Comparison of ENCODE assay signal across 17 cellular contexts in the genomic region with DNA sequence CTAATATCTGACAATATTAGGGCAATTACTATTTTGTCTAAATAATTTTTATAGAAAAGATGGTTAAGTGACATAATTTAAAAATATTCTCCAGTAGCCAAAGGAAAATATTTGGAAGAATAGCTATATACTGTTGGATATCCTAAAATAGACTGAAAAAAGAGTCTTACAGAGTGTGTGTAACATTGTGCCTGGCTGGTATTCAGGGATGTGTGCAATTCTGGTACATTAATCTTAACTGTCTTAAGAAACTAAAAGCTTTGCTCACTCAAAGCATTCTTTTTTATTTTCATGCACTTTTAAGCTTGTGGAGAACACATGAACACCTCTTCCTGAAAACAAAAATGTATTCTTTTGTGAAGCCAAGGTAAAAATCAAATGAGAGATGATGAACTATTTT. TPM values are rescaled to one million over a fixed set of nuclear protein-coding genes. Genes with fewer than 3 reads are reported as not detected.
DNase-seq lines count a peak whose midpoint lies in the region; ATAC-seq and TF ChIP-seq lines count a peak whose summit lies in the region.
"Had no signal": no experiment of that assay in that cellular context is flagged by ENCODE, and none has a peak within 500 bp of the region (broad histone marks: within the 10 kb centered on the region; RNA-seq: fewer than 3 reads in every experiment).

No MANE protein-coding gene starts in this region.

- no peaks in the 10 kb centered on the region for H3K36me3 Mint-ChIP-seq in endothelial cell (ENCODE audit: low read depth, unreplicated experiment)
- H3K36me3 Mint-ChIP-seq: naive thymus-derived CD4-positive, alpha-beta T cell had no signal

- no TSS peak for BruUV-seq in PC-9 (replicated peaks; lab: Mats Ljungman, UMichigan)

- no peaks in the 10 kb centered on the region for H3K27me3 Mint-ChIP-seq in endothelial cell (ENCODE audit: unreplicated experiment)
- H3K27me3 Mint-ChIP-seq: IgD-negative memory B cell had no signal

- no peak for ATAC-seq in GM19467 (IDR thresholded peaks at IDR 0.05; ENCODE audit: unreplicated experiment)
- ATAC-seq: activated CD8-positive, alpha-beta T cell treated with anti-CD3 and anti-CD28 coated beads, Interleukin-2, amount 10 ng/mL, durations not matched to agents 7 days and 5 days; naive thymus-derived CD4-positive, alpha-beta T cell had no signal

- peaks cover 20% of the 10 kb centered on the region for H3K4me1 Mint-ChIP-seq in endothelial cell (ENCODE audit: unreplicated experiment)
- H3K4me1 Mint-ChIP-seq: naive thymus-derived CD4-positive, alpha-beta T cell had no signal

- no peaks in the 10 kb centered on the region for H3K27me3 ChIP-seq in PC-9 (ENCODE audit: insufficient read depth, low read depth)
- no peaks in the 10 kb centered on the region for H3K27me3 ChIP-seq in mucosa of rectum (ENCODE audit: control insufficient read depth in 2 of 2, insufficient read depth in 2 of 2, low read length in 2 of 2)
- no peaks in the 10 kb centered on the region for H3K27me3 ChIP-seq in stomach
- H3K27me3 ChIP-seq: BE2C had no signal

- H3K4me2 ChIP-seq in PC-9, result no peak overlapping the region

- TF ChIP-seq POLR2A in stomach (IDR thresholded peaks at IDR 0.05), result no peak

- no peak overlapping the region for H2AFZ ChIP-seq in PC-9

- TF ChIP-seq CTCF in PC-9 (conservative IDR thresholded peaks at IDR 0.05) (no peak), endothelial cell (IDR thresholded peaks at IDR 0.05; ENCODE audit: unreplicated experiment) (no peak), stomach (IDR thresholded peaks at IDR 0.05) (no peak)

- H3K9me2 ChIP-seq in PC-9 (ENCODE audit: insufficient read depth), result no peaks in the 10 kb centered on the region; the same call in 1 of the 2 replicates

- H3K27ac ChIP-seq in PC-9, result peak overlapping the region; percentile 1; the same call in 1 of the 2 replicates
- peak overlapping the region; percentile 20 to 41 for H3K27ac ChIP-seq in mucosa of rectum (ENCODE audit: low read depth in 2 of 2, low read length in 2 of 2)
- H3K27ac ChIP-seq in stomach, result peak overlapping the region in 3 of 5 donors; percentile 31 to 54 (median 49)
- H3K27ac ChIP-seq in substantia nigra (ENCODE audit: low read depth, low read length, poor library complexity, severe bottlenecking), result no peak overlapping the region

- H3K4me3 ChIP-seq in PC-9, result no peak overlapping the region
- H3K4me3 ChIP-seq in mucosa of rectum (ENCODE audit: low read length in 2 of 2), result peak overlapping the region in 1 of 2 donors; percentile 1
- no peak overlapping the region for H3K4me3 ChIP-seq in stomach

- no peaks in the 10 kb centered on the region; the same call in none of the 2 replicates for H3F3A ChIP-seq in PC-9 (ENCODE audit: insufficient read depth, low read depth)

- no peaks in the 10 kb centered on the region for H4K20me1 ChIP-seq in PC-9 (ENCODE audit: insufficient read depth)

- intact Hi-C loops in PC-9 (cut with micrococcal nuclease; ENCODE audit: unreplicated experiment) (no loop called here), stomach (cut with DNase I; ENCODE audit: low total_unique reads) (no loop called here)

- CTCF ChIA-PET in PC-9 (lab: Charles Lee), result interaction anchor here (0.6 kb wide), 1 partner anchor 102 kb away, joined by 7 read pairs; no protein-coding TSS in a partner anchor

- H3K4me3 Mint-ChIP-seq in endothelial cell (ENCODE audit: unreplicated experiment), result no peak overlapping the region
- H3K4me3 Mint-ChIP-seq: activated CD8-positive, alpha-beta T cell treated with anti-CD3 and anti-CD28 coated beads, Interleukin-2, amount 10 ng/mL, durations not matched to agents 7 days and 5 days; IgD-negative memory B cell; naive thymus-derived CD4-positive, alpha-beta T cell had no signal

- no peak for TF ChIP-seq EP300 in stomach (IDR thresholded peaks at IDR 0.05)

- H3K36me3 ChIP-seq in PC-9 (ENCODE audit: low read depth), result peaks cover 8% of the 10 kb centered on the region; the same call in 1 of the 2 replicates
- peaks cover 0 to 3% of the 10 kb centered on the region in 2 donors for H3K36me3 ChIP-seq in mucosa of rectum (ENCODE audit: control insufficient read depth in 2 of 2, insufficient read depth in 2 of 2, low read length in 2 of 2)
- no peaks in the 10 kb centered on the region for H3K36me3 ChIP-seq in stomach
- H3K36me3 ChIP-seq: BE2C had no signal

- H3K9me3 Mint-ChIP-seq in endothelial cell (ENCODE audit: unreplicated experiment), result no peaks in the 10 kb centered on the region
- H3K9me3 Mint-ChIP-seq: IgD-negative memory B cell; naive thymus-derived CD4-positive, alpha-beta T cell had no signal

- DNase-seq in PC-9 (no peak), endothelial cell (ENCODE audit: low spot score) (no peak), stomach (no peak), AG08395 (ENCODE audit: low spot score) (no peak), substantia nigra (lab: John Stamatoyannopoulos, UW) (no peak), NCI-H510A treated with DMSO at 0.1 percent for 48 hours (lab: John Stamatoyannopoulos, UW) (no peak)
- DNase-seq: activated CD8-positive, alpha-beta T cell treated with anti-CD3 and anti-CD28 coated beads, Interleukin-2, amount 10 ng/mL, durations not matched to agents 7 days and 5 days; activated effector memory CD4-positive, alpha-beta T cell treated with anti-CD3 and anti-CD28 coated beads, Interleukin-2, amount 50 U/mL, for 16 hours; BE2C; effector memory CD4-positive, alpha-beta T cell; GOT3; kidney; naive thymus-derived CD4-positive, alpha-beta T cell; NCI-H2171 had no signal

- no peaks in the 10 kb centered on the region for H3K79me2 ChIP-seq in PC-9 (ENCODE audit: low read depth)

- H3K4me1 ChIP-seq in PC-9 (replicated peaks; ENCODE audit: insufficient read depth) (0 out of 2 replicates have a peak, but pooled peaks cover 6% of the 10 kb centered on the region), mucosa of rectum (ENCODE audit: control insufficient read depth in 2 of 2, insufficient read depth in 2 of 2, low read length in 2 of 2) (peaks cover 0 to 5% of the 10 kb centered on the region in 2 donors), stomach (peaks cover 0 to 18% (median 10%) of the 10 kb centered on the region in 4 donors)
- H3K4me1 ChIP-seq: BE2C had no signal

- peak overlapping the region; percentile 76 for H3K27ac Mint-ChIP-seq in endothelial cell (ENCODE audit: unreplicated experiment)
- H3K27ac Mint-ChIP-seq: activated CD8-positive, alpha-beta T cell treated with anti-CD3 and anti-CD28 coated beads, Interleukin-2, amount 10 ng/mL, durations not matched to agents 7 days and 5 days; naive thymus-derived CD4-positive, alpha-beta T cell had no signal

- H3K9me3 ChIP-seq in PC-9 (ENCODE audit: insufficient read depth, low read depth) (no peaks in the 10 kb centered on the region), mucosa of rectum (ENCODE audit: control insufficient read depth in 2 of 2, low read length in 2 of 2) (no peaks in the 10 kb centered on the region), stomach (no peaks in the 10 kb centered on the region)
- H3K9me3 ChIP-seq: BE2C had no signal

- POLR2A ChIA-PET in PC-9 (lab: Charles Lee; ENCODE audit: unreplicated experiment), result no interaction called here

- no peak overlapping the region for H3K9ac ChIP-seq in mucosa of rectum (ENCODE audit: low read depth in 1 of 2, low read length in 2 of 2)

RNA-seq across cellular contexts. Expression of a gene that starts 10.1 kb away (rescaled TPM):
- total RNA-seq in PC-9 (2021) (24.2 and 26.4 TPM in 2 replicates), endothelial cell (ENCODE audit: unreplicated experiment) (70.2 TPM), stomach (10 to 100 TPM; 29.5 to 76.4 (median 45.5) TPM)
- 10 to 100 TPM in 2 of 3 donors, 1 to 10 TPM in 1; 8.7 to 21.0 (median 15.3) TPM for polyA plus RNA-seq in stomach
